1 cellular context compared by ENCODE assay signal in the genomic region with DNA sequence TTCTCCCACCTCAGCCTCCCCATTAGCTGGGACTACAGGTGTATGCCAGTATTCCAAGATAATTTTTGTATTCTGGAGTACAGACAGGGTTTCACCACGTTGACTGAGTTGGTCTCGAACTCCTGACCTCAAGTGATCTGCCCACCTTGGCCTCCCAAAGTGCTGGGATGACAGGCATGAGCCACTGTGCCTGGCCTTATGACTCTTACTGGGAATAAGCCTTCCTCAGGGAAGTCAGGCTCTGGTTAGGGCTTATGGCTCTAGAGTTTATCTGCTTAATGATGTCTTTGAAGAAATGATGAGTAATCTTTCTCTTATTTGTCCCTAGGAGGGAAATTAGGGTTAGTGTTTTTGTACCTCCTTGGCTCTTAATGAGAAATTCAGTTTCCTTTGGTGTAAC.
TF ChIP-seq lines count a peak whose summit lies in the region.

No MANE protein-coding gene starts in this region.

TF ChIP-seq in A549, 52 proteins besides CTCF, POLR2A, EP300 and RAD21 (continued from another document):
- TF ChIP-seq, protein P1, sequence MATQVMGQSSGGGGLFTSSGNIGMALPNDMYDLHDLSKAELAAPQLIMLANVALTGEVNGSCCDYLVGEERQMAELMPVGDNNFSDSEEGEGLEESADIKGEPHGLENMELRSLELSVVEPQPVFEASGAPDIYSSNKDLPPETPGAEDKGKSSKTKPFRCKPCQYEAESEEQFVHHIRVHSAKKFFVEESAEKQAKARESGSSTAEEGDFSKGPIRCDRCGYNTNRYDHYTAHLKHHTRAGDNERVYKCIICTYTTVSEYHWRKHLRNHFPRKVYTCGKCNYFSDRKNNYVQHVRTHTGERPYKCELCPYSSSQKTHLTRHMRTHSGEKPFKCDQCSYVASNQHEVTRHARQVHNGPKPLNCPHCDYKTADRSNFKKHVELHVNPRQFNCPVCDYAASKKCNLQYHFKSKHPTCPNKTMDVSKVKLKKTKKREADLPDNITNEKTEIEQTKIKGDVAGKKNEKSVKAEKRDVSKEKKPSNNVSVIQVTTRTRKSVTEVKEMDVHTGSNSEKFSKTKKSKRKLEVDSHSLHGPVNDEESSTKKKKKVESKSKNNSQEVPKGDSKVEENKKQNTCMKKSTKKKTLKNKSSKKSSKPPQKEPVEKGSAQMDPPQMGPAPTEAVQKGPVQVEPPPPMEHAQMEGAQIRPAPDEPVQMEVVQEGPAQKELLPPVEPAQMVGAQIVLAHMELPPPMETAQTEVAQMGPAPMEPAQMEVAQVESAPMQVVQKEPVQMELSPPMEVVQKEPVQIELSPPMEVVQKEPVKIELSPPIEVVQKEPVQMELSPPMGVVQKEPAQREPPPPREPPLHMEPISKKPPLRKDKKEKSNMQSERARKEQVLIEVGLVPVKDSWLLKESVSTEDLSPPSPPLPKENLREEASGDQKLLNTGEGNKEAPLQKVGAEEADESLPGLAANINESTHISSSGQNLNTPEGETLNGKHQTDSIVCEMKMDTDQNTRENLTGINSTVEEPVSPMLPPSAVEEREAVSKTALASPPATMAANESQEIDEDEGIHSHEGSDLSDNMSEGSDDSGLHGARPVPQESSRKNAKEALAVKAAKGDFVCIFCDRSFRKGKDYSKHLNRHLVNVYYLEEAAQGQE (IDR thresholded peaks at IDR 0.05), result no peak
- TF ChIP-seq ZSCAN20 (CRISPR knock-in tag; IDR thresholded peaks at IDR 0.05), result no peak
- no peak for TF ChIP-seq CBX8 (IDR thresholded peaks at IDR 0.05)
- TF ChIP-seq, protein P2, sequence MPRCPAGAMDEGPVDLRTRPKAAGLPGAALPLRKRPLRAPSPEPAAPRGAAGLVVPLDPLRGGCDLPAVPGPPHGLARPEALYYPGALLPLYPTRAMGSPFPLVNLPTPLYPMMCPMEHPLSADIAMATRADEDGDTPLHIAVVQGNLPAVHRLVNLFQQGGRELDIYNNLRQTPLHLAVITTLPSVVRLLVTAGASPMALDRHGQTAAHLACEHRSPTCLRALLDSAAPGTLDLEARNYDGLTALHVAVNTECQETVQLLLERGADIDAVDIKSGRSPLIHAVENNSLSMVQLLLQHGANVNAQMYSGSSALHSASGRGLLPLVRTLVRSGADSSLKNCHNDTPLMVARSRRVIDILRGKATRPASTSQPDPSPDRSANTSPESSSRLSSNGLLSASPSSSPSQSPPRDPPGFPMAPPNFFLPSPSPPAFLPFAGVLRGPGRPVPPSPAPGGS (IDR thresholded peaks at IDR 0.05), result no peak
- TF ChIP-seq RFX5 (IDR thresholded peaks at IDR 0.05), result no peak
- no peak for TF ChIP-seq HOXB13 (CRISPR knock-in tag; IDR thresholded peaks at IDR 0.05; ENCODE audit: low read depth)
- TF ChIP-seq HOXA7 (CRISPR knock-in tag; IDR thresholded peaks at IDR 0.05), result no peak
- TF ChIP-seq JUNB (IDR thresholded peaks at IDR 0.05), result no peak
- no peak for TF ChIP-seq FOXS1 (CRISPR knock-in tag; IDR thresholded peaks at IDR 0.05)
- no peak for TF ChIP-seq JUN (IDR thresholded peaks at IDR 0.05)
- TF ChIP-seq ZNF302 (CRISPR knock-in tag; IDR thresholded peaks at IDR 0.05), result no peak
- TF ChIP-seq MYC (IDR thresholded peaks at IDR 0.05; ENCODE audit: borderline replicate concordance, low read length), result no peak
- no peak for TF ChIP-seq CEBPB (IDR thresholded peaks at IDR 0.05)
TF ChIP-seq in A549: peak in this region for 0.
